38 cellular contexts compared by ENCODE assay signal in genomic region chr4:84782517-84782916, GRCh38.
"Had no signal": no experiment of that assay in that cellular context is flagged by ENCODE, and none has a peak within 500 bp of the region (broad histone marks: within the 10 kb centered on the region; RNA-seq: fewer than 3 reads in every experiment).

No MANE protein-coding gene starts in this region.

- H3K4me3 Mint-ChIP-seq: activated naive CD4-positive, alpha-beta T cell treated with anti-CD3 and anti-CD28 coated beads for 36 hours; activated naive CD4-positive, alpha-beta T cell treated with anti-CD3 and anti-CD28 coated beads, Interleukin-2, amount 10 ng/mL, durations not matched to agents 7 days and 5 days; activated naive CD4-positive, alpha-beta T cell treated with anti-CD3 and anti-CD28 coated beads, Interleukin-2, amount 50 U/mL, for 24 hours; activated naive CD8-positive, alpha-beta T cell; activated naive CD8-positive, alpha-beta T cell treated with anti-CD3 and anti-CD28 coated beads for 36 hours; activated naive CD8-positive, alpha-beta T cell treated with anti-CD3 and anti-CD28 coated beads, Interleukin-2, amount 10 ng/mL, durations not matched to agents 7 days and 5 days; activated naive CD8-positive, alpha-beta T cell treated with anti-CD3 and anti-CD28 coated beads, Interleukin-2, amount 50 U/mL, for 24 hours; activated T-cell treated with anti-CD3 and anti-CD28 coated beads, Interleukin-2, amount 50 U/mL, for 24 hours; activated T-cell treated with anti-CD3 and anti-CD28 coated beads, Interleukin-2, amount 50 U/mL, for 4 hours; activated T-cell treated with anti-CD3 and anti-CD28 coated beads, Interleukin-2, amount 50 U/mL, for 72 hours; activated T-helper 1 cell treated with anti-CD3 and anti-CD28 coated beads, Interleukin-12 subunit alpha, Interleukin-12 subunit beta, Interleukin-2, Interleukin-4 antibody, amounts not matched to agents 30 ng/mL and 10 ng/mL and 1 ng/mL, durations not matched to agents 14 hours and 24 hours and 36 hours; activated T-helper 17 cell treated with anti-CD3 and anti-CD28 coated beads, Interleukin-2, amount 50 U/mL, for 72 hours; brain; central memory CD8-positive, alpha-beta T cell had no signal

- ATAC-seq: activated naive CD4-positive, alpha-beta T cell treated with anti-CD3 and anti-CD28 coated beads, Interleukin-2, amount 50 U/mL, for 72 hours; activated naive CD8-positive, alpha-beta T cell treated with anti-CD3 and anti-CD28 coated beads, Interleukin-2, amount 50 U/mL, for 24 hours; activated T-cell treated with anti-CD3 and anti-CD28 coated beads, Interleukin-2, amount 50 U/mL, for 4 hours; activated T-cell treated with anti-CD3 and anti-CD28 coated beads, Interleukin-2, amount 50 U/mL, for 72 hours; activated T-helper 17 cell treated with anti-CD3 and anti-CD28 coated beads, Interleukin-2, amount 50 U/mL, for 72 hours; body of pancreas had no signal

- H3K27me3 Mint-ChIP-seq: activated naive CD4-positive, alpha-beta T cell treated with anti-CD3 and anti-CD28 coated beads, Interleukin-2, amount 10 ng/mL, durations not matched to agents 7 days and 5 days; activated naive CD4-positive, alpha-beta T cell treated with anti-CD3 and anti-CD28 coated beads, Interleukin-2, amount 50 U/mL, for 24 hours; activated naive CD8-positive, alpha-beta T cell; activated naive CD8-positive, alpha-beta T cell treated with anti-CD3 and anti-CD28 coated beads for 36 hours; activated naive CD8-positive, alpha-beta T cell treated with anti-CD3 and anti-CD28 coated beads, Interleukin-2, amount 10 ng/mL, durations not matched to agents 7 days and 5 days; activated naive CD8-positive, alpha-beta T cell treated with anti-CD3 and anti-CD28 coated beads, Interleukin-2, amount 50 U/mL, for 24 hours; activated T-cell treated with anti-CD3 and anti-CD28 coated beads, Interleukin-2, amount 50 U/mL, for 24 hours; activated T-helper 17 cell treated with anti-CD3 and anti-CD28 coated beads, Interleukin-2, amount 50 U/mL, for 72 hours; brain; central memory CD8-positive, alpha-beta T cell had no signal

- H3K4me1 Mint-ChIP-seq: activated naive CD4-positive, alpha-beta T cell treated with anti-CD3 and anti-CD28 coated beads, Interleukin-2, amount 10 ng/mL, durations not matched to agents 7 days and 5 days; activated naive CD4-positive, alpha-beta T cell treated with anti-CD3 and anti-CD28 coated beads, Interleukin-2, amount 50 U/mL, for 24 hours; activated naive CD8-positive, alpha-beta T cell treated with anti-CD3 and anti-CD28 coated beads for 36 hours; activated naive CD8-positive, alpha-beta T cell treated with anti-CD3 and anti-CD28 coated beads, Interleukin-2, amount 10 ng/mL, durations not matched to agents 7 days and 5 days; activated naive CD8-positive, alpha-beta T cell treated with anti-CD3 and anti-CD28 coated beads, Interleukin-2, amount 50 U/mL, for 24 hours; activated T-helper 17 cell treated with anti-CD3 and anti-CD28 coated beads, Interleukin-2, amount 50 U/mL, for 72 hours; brain; central memory CD8-positive, alpha-beta T cell had no signal

- H3K4me1 ChIP-seq: adrenal gland, ascending aorta, body of pancreas, breast epithelium had no signal

- H3K9me3 ChIP-seq: adrenal gland, ascending aorta, body of pancreas, breast epithelium had no signal

- H3K36me3 Mint-ChIP-seq: activated naive CD4-positive, alpha-beta T cell treated with anti-CD3 and anti-CD28 coated beads, Interleukin-2, amount 10 ng/mL, durations not matched to agents 7 days and 5 days; activated naive CD4-positive, alpha-beta T cell treated with anti-CD3 and anti-CD28 coated beads, Interleukin-2, amount 50 U/mL, for 24 hours; activated naive CD4-positive, alpha-beta T cell treated with anti-CD3 and anti-CD28 coated beads, Interleukin-2, amount 50 U/mL, for 72 hours; activated naive CD8-positive, alpha-beta T cell; activated naive CD8-positive, alpha-beta T cell treated with anti-CD3 and anti-CD28 coated beads for 36 hours; activated naive CD8-positive, alpha-beta T cell treated with anti-CD3 and anti-CD28 coated beads, Interleukin-2, amount 10 ng/mL, durations not matched to agents 7 days and 5 days had no signal

- H3K27ac ChIP-seq: adrenal gland, ascending aorta, body of pancreas, brain microvascular endothelial cell, breast epithelium had no signal

- H3K27me3 ChIP-seq: adrenal gland, ascending aorta, body of pancreas, brain microvascular endothelial cell, breast epithelium, cardiac muscle cell had no signal

- H3K9me3 Mint-ChIP-seq: activated naive CD4-positive, alpha-beta T cell treated with anti-CD3 and anti-CD28 coated beads for 36 hours; activated naive CD4-positive, alpha-beta T cell treated with anti-CD3 and anti-CD28 coated beads, Interleukin-2, amount 10 ng/mL, durations not matched to agents 7 days and 5 days; activated naive CD4-positive, alpha-beta T cell treated with anti-CD3 and anti-CD28 coated beads, Interleukin-2, amount 50 U/mL, for 24 hours; activated naive CD4-positive, alpha-beta T cell treated with anti-CD3 and anti-CD28 coated beads, Interleukin-2, amount 50 U/mL, for 72 hours; activated naive CD8-positive, alpha-beta T cell treated with anti-CD3 and anti-CD28 coated beads for 36 hours; activated naive CD8-positive, alpha-beta T cell treated with anti-CD3 and anti-CD28 coated beads, Interleukin-2, amount 10 ng/mL, durations not matched to agents 7 days and 5 days; activated naive CD8-positive, alpha-beta T cell treated with anti-CD3 and anti-CD28 coated beads, Interleukin-2, amount 50 U/mL, for 24 hours; activated T-cell treated with anti-CD3 and anti-CD28 coated beads, Interleukin-2, amount 50 U/mL, for 24 hours; activated T-cell treated with anti-CD3 and anti-CD28 coated beads, Interleukin-2, amount 50 U/mL, for 4 hours; activated T-cell treated with anti-CD3 and anti-CD28 coated beads, Interleukin-2, amount 50 U/mL, for 72 hours; activated T-helper 1 cell treated with anti-CD3 and anti-CD28 coated beads, Interleukin-12 subunit alpha, Interleukin-12 subunit beta, Interleukin-2, Interleukin-4 antibody, amounts not matched to agents 30 ng/mL and 10 ng/mL and 1 ng/mL, durations not matched to agents 14 hours and 24 hours and 36 hours; activated T-helper 17 cell treated with anti-CD3 and anti-CD28 coated beads, Interleukin-2, amount 50 U/mL, for 72 hours; activated T-helper 2 cell treated with anti-CD3 and anti-CD28 coated beads, Interferon-gamma antibody, Interleukin-2, Interleukin-4, amounts not matched to agents 10 μg/mL and 5 μg/mL and 100 μg/mL, durations not matched to agents 14 hours and 24 hours and 36 hours; brain; central memory CD8-positive, alpha-beta T cell had no signal

- DNase-seq: activated effector memory CD4-positive, alpha-beta T cell treated with anti-CD3 and anti-CD28 coated beads, Interleukin-2, amount 50 U/mL, for 16 hours; activated effector memory CD4-positive, alpha-beta T cell treated with Interleukin-2 at 50 U/mL for 16 hours; activated gamma-delta T cell; activated gamma-delta T cell treated with Interleukin-2 at 50 U/mL for 16 hours; activated naive CD4-positive, alpha-beta T cell; activated naive CD4-positive, alpha-beta T cell treated with anti-CD3 and anti-CD28 coated beads for 36 hours; activated naive CD4-positive, alpha-beta T cell treated with anti-CD3 and anti-CD28 coated beads, Interleukin-2, amount 10 ng/mL, durations not matched to agents 7 days and 5 days; activated naive CD4-positive, alpha-beta T cell treated with anti-CD3 and anti-CD28 coated beads, Interleukin-2, amount 50 U/mL, for 16 hours; activated naive CD4-positive, alpha-beta T cell treated with Interleukin-2 at 50 U/mL for 16 hours; activated naive CD8-positive, alpha-beta T cell treated with anti-CD3 and anti-CD28 coated beads for 36 hours; activated naive CD8-positive, alpha-beta T cell treated with anti-CD3 and anti-CD28 coated beads, Interleukin-2, amount 10 ng/mL, durations not matched to agents 7 days and 5 days; activated naive CD8-positive, alpha-beta T cell treated with anti-CD3 and anti-CD28 coated beads, Interleukin-2, amount 50 U/mL, for 24 hours; activated T-cell treated with anti-CD3 and anti-CD28 coated beads, Interleukin-2, amount 50 U/mL, for 24 hours; activated T-cell treated with anti-CD3 and anti-CD28 coated beads, Interleukin-2, amount 50 U/mL, for 4 hours; activated T-cell treated with anti-CD3 and anti-CD28 coated beads, Interleukin-2, amount 50 U/mL, for 48 hours; activated T-cell treated with anti-CD3 and anti-CD28 coated beads, Interleukin-2, amount 50 U/mL, for 72 hours; adrenal gland; amniotic stem cell; amygdala; anterior cingulate cortex; aorta; body of pancreas; brain microvascular endothelial cell; caudate nucleus; central memory CD4-positive, alpha-beta T cell; cerebellar nuclear complex had no signal

- H3K27ac Mint-ChIP-seq: activated naive CD4-positive, alpha-beta T cell treated with anti-CD3 and anti-CD28 coated beads for 36 hours; activated naive CD4-positive, alpha-beta T cell treated with anti-CD3 and anti-CD28 coated beads, Interleukin-2, amount 10 ng/mL, durations not matched to agents 7 days and 5 days; activated naive CD4-positive, alpha-beta T cell treated with anti-CD3 and anti-CD28 coated beads, Interleukin-2, amount 50 U/mL, for 24 hours; activated naive CD4-positive, alpha-beta T cell treated with anti-CD3 and anti-CD28 coated beads, Interleukin-2, amount 50 U/mL, for 72 hours; activated naive CD8-positive, alpha-beta T cell; activated naive CD8-positive, alpha-beta T cell treated with anti-CD3 and anti-CD28 coated beads for 36 hours; activated naive CD8-positive, alpha-beta T cell treated with anti-CD3 and anti-CD28 coated beads, Interleukin-2, amount 10 ng/mL, durations not matched to agents 7 days and 5 days; activated naive CD8-positive, alpha-beta T cell treated with anti-CD3 and anti-CD28 coated beads, Interleukin-2, amount 50 U/mL, for 24 hours; activated T-cell treated with anti-CD3 and anti-CD28 coated beads, Interleukin-2, amount 50 U/mL, for 24 hours; activated T-cell treated with anti-CD3 and anti-CD28 coated beads, Interleukin-2, amount 50 U/mL, for 72 hours; activated T-helper 1 cell treated with anti-CD3 and anti-CD28 coated beads, Interleukin-12 subunit alpha, Interleukin-12 subunit beta, Interleukin-2, Interleukin-4 antibody, amounts not matched to agents 30 ng/mL and 10 ng/mL and 1 ng/mL, durations not matched to agents 14 hours and 24 hours and 36 hours; activated T-helper 17 cell treated with anti-CD3 and anti-CD28 coated beads, Interleukin-2, amount 50 U/mL, for 72 hours; activated T-helper 2 cell treated with anti-CD3 and anti-CD28 coated beads, Interferon-gamma antibody, Interleukin-2, Interleukin-4, amounts not matched to agents 10 μg/mL and 5 μg/mL and 100 μg/mL, durations not matched to agents 14 hours and 24 hours and 36 hours; brain had no signal

- FAIRE-seq: astrocyte had no signal

- H3K4me3 ChIP-seq: adrenal gland, ascending aorta, body of pancreas, breast epithelium, cardiac muscle cell had no signal
